Comparison of ENCODE assay signal across 8 cellular contexts in the genomic region with DNA sequence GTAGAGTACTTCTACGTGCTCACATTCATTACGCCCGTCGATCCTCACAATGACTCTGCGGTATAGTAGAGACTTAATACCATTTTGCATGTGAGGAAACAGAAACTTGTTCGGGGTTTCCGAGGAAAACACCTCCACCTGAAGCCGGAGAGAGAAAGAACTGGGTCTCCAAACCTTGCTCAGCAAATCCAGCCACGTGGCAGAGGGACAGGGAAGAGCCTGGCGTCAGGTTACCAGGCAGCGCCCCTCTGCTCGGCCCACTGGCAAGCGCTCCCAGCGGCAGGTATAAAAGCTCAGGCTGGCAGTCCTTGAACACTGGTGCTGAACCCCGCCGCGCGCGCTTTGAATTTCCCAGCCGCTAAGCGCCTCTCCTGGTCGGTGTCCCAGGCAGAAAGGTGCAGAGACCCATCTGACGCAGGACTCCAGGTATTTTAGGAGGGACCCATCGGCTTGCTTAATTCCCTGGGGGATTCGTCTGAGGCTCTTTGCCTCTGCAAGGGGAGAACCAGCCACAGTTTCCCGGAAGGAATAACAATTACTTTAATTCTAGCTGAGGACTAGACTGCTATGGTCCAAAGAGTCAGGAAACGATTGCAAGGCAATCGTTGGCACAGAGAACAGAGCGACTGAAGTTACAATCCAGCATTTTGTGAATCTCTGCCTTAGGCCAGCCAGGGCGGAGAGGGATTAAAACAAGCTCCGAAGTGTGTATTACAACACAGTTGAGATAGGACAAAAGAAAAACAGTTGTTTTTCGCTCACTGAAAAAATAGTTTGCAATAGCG. TPM values are rescaled to one million over a fixed set of nuclear protein-coding genes. Genes with fewer than 3 reads are reported as not detected.
A peak's percentile ranks its signal among the peaks of the same experiment; 100 is the strongest.
DNase-seq lines count a peak whose midpoint lies in the region; ATAC-seq and TF ChIP-seq lines count a peak whose summit lies in the region.

A gene with protein sequence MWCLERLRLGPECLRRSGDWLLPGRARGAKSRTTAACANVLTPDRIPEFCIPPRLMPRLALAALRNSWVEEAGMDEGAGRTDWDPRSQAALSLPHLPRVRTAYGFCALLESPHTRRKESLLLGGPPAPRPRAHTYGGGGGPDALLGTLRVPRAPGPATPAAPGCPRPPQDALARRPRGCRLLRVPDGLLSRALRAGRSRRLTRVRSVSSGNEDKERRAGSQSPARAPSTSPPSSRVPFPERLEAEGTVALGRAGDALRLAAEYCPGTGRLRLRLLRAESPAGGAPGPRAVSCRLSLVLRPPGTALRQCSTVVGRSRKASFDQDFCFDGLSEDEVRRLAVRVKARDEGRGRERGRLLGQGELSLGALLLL (plus strand): TSS at position 315 of the 785 bp plus-strand sequence. CDS start 637 bp downstream, outside the sequence.

- POLR2A ChIA-PET in AG04449 (lab: Yijun Ruan, JAX) = no interaction called here

- DNase-seq in AG04449 (ENCODE audit: low read depth, low spot score) (no peak), NCI-H510A treated with DMSO at 0.1 percent for 48 hours (lab: John Stamatoyannopoulos, UW) (peak; percentile 70), activated T-cell treated with anti-CD3 and anti-CD28 coated beads for 1 hour (ENCODE audit: low read depth) (peak; percentile 51), epithelial cell of esophagus (ENCODE audit: low read depth) (peak; percentile 86), mucosa of gallbladder (ENCODE audit: low spot score) (peak; percentile 80)
- DNase-seq in stimulated activated CD8-positive, alpha-beta memory T cell treated with anti-CD3 and anti-CD28 coated beads, Interleukin-4, amount 100 ng/mL, for 24 hours (ENCODE audit: low read depth) = peak; percentile 42

- H3K4me3 ChIP-seq in AG04449 (ENCODE audit: low read depth, low read length) (peak within 1 kb of the TSS; percentile 26; the same call in 1 of the 2 replicates), epithelial cell of esophagus (ENCODE audit: low read length) (peak within 1 kb of the TSS; percentile 39)

- CTCF ChIA-PET in AG04449 (lab: Yijun Ruan, JAX) = interaction anchor here (0.8 to 2.0 kb wide), 3 partner anchors 8 to 240 kb away, joined by 3 to 6 read pairs (median 3); no protein-coding TSS in a partner anchor

- peak; percentile 12 for TF ChIP-seq CTCF in AG04449 (IDR thresholded peaks at IDR 0.05; ENCODE audit: insufficient read depth, low read length, missing control alignments)
- TF ChIP-seq CTCF in epithelial cell of esophagus (IDR thresholded peaks at IDR 0.05; ENCODE audit: insufficient read depth, low read depth, low read length, missing control alignments) = peak; percentile 46

- ATAC-seq in GM21619 (IDR thresholded peaks at IDR 0.05; ENCODE audit: unreplicated experiment) (peak; percentile 40), GM21367 (IDR thresholded peaks at IDR 0.05; ENCODE audit: unreplicated experiment) (no peak)

RNA-seq across cellular contexts. Expression of the gene that starts here (rescaled TPM):
- total RNA-seq in mucosa of gallbladder = 0.17 TPM

Comparison
In these comparisons a context has a peak if more than half of its experiments do, and no peak if none do; other contexts are left out.
1. Peak in DNase-seq in mucosa of gallbladder; RNA of the gene not detected or under 1 TPM.